1 cellular context compared by ENCODE assay signal in the genomic region with DNA sequence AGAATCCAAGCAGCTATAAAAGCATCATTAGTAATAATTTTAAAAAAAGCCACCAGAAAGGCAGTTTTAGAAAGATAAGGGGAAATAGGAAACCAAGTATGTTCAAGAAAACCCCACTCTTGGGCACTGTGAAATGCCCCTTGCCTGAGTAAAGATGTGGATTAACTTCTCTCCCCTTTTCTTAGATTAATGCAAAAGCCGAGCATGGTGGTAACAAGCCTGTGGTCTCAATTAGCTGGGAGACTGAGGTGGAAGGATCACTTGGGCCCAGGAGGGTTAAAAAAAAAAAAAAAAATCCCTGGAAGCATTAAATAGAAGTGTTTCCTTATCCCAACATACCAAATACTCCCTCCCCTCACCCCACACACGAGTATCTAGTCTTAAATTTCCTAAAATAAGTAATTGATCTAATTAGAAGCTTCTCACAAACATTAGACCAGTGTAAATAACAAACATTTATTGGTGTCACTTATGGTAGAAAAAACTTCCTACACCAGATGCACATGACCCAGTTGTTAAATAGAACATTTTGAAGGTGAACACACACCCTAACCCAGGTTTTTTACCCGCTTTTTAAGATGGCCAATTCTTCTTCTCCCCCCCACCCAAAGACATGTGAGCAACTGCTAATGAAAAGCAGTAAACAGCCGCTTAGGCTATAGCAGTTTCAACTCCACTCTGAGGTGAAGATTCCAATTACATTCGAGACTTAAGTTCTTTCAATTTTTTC.
TF ChIP-seq lines count a peak whose summit lies in the region.

No MANE protein-coding gene starts in this region.

TF ChIP-seq in endothelial cell of umbilical vein, 7 proteins besides CTCF, POLR2A, EP300 and RAD21:
- TF ChIP-seq MYC (IDR thresholded peaks at IDR 0.05; ENCODE audit: low read depth, low read length) (no peak), GATA2 (IDR thresholded peaks at IDR 0.05; ENCODE audit: insufficient read depth, insufficient read length, low read depth, low read length) (no peak), POLR2AphosphoS5 (IDR thresholded peaks at IDR 0.05; ENCODE audit: insufficient read depth, low read depth, low read length) (no peak), JUN (IDR thresholded peaks at IDR 0.05; ENCODE audit: borderline replicate concordance, insufficient read depth, insufficient read length, low read depth) (no peak), EZH2 (IDR thresholded peaks at IDR 0.05; ENCODE audit: borderline replicate concordance, low read depth, low read length, severe bottlenecking) (no peak), FOS (IDR thresholded peaks at IDR 0.05; ENCODE audit: borderline replicate concordance, insufficient read depth, low read length) (no peak)
- TF ChIP-seq, protein P1, sequence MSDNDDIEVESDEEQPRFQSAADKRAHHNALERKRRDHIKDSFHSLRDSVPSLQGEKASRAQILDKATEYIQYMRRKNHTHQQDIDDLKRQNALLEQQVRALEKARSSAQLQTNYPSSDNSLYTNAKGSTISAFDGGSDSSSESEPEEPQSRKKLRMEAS (IDR thresholded peaks at IDR 0.05; ENCODE audit: insufficient read depth, insufficient read length): no peak
